13 cellular contexts compared by ENCODE assay signal in the genomic region with DNA sequence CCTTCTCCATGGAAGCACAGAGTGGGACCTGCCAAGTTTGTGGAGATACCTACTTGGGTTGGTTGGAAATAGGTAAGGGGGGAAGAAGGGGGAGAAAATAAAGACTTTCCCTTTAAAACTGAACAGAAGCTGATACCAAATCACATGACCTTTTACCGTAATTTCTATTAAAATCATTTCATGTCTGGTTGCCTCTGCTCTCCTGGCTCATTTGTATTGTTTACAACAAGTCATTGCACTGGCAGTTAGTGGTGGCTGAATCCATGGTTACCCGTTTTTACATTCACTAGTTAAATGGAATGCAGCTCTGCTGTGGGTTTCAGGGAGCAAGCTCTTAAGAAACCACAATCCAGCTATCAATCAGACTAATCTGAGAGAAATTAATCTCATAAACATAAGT.
A peak's percentile ranks its signal among the peaks of the same experiment; 100 is the strongest.
DNase-seq lines count a peak whose midpoint lies in the region; ATAC-seq, FAIRE-seq and TF ChIP-seq lines count a peak whose summit lies in the region.
"Had no signal": no experiment of that assay in that cellular context is flagged by ENCODE, and none has a peak within 500 bp of the region (broad histone marks: within the 10 kb centered on the region; RNA-seq: fewer than 3 reads in every experiment).

No MANE protein-coding gene starts in this region.

- H3K27me3 Mint-ChIP-seq in MCF 10A (ENCODE audit: insufficient read depth, unreplicated experiment): peaks cover 10% of the 10 kb centered on the region
- no peaks in the 10 kb centered on the region for H3K27me3 Mint-ChIP-seq in CD4-positive, alpha-beta T cell

- no peaks in the 10 kb centered on the region for H3K36me3 Mint-ChIP-seq in MCF 10A (ENCODE audit: insufficient read depth, unreplicated experiment)
- H3K36me3 Mint-ChIP-seq in CD4-positive, alpha-beta T cell (ENCODE audit: low read depth): no peaks in the 10 kb centered on the region

- CTCF ChIA-PET in MCF 10A (lab: Yijun Ruan, JAX): interaction anchor here (0.5 to 1.2 kb wide), 2 partner anchors 10 to 1098 kb away, joined by 3 to 4 read pairs; no protein-coding TSS in a partner anchor
- CTCF ChIA-PET in K562 (lab: Yijun Ruan, JAX; ENCODE audit: low intra/inter-chr PET ratio): no interaction called here
- CTCF ChIA-PET in CD4-positive, alpha-beta T cell (lab: Charles Lee): interaction anchor here (0.5 kb wide), 1 partner anchor 93 kb away, joined by 4 read pairs; no protein-coding TSS in a partner anchor

- POLR2A ChIA-PET in MCF 10A (lab: Yijun Ruan, JAX) (interaction anchor here (1.0 kb wide), 1 partner anchor 9 kb away, joined by 3 read pairs; no protein-coding TSS in a partner anchor), K562 (lab: Yijun Ruan, JAX) (no interaction called here)
- POLR2A ChIA-PET in CD4-positive, alpha-beta T cell (lab: Charles Lee): no interaction called here

- intact Hi-C loops in breast epithelium (cut with DNase I; ENCODE audit: low total_unique reads): no loop called here
- intact Hi-C loops in MCF 10A (cut with micrococcal nuclease): no loop called here
- intact Hi-C loops in K562 (cut with micrococcal nuclease): no loop called here
- intact Hi-C loops in CD4-positive, alpha-beta T cell (cut with DNase I, micrococcal nuclease): no loop called here

- in situ Hi-C loops in K562 (cut with MboI): no loop called here

- no peak overlapping the region for H3K27ac Mint-ChIP-seq in MCF 10A (ENCODE audit: low read depth, unreplicated experiment)
- H3K27ac Mint-ChIP-seq in CD4-positive, alpha-beta T cell: no peak overlapping the region

- no peaks in the 10 kb centered on the region for H3K4me1 Mint-ChIP-seq in MCF 10A (ENCODE audit: insufficient read depth, unreplicated experiment)
- no peaks in the 10 kb centered on the region for H3K4me1 Mint-ChIP-seq in CD4-positive, alpha-beta T cell (ENCODE audit: low read depth)

- no peaks in the 10 kb centered on the region for H3K9me1 ChIP-seq in K562 (ENCODE audit: control insufficient read depth, insufficient read depth, low read length)

- 0% methylated on average over 2 of the region's 2 CpGs for WGBS in K562 (ENCODE audit: insufficient coverage, low coverage, missing lambda C conversion rate)
- WGBS in suprapubic skin: 18% methylated on average over 2 of the region's 2 CpGs

- no peaks in the 10 kb centered on the region for H3K9me3 Mint-ChIP-seq in MCF 10A (ENCODE audit: unreplicated experiment)
- no peaks in the 10 kb centered on the region for H3K9me3 Mint-ChIP-seq in CD4-positive, alpha-beta T cell

- no peak overlapping the region for H2AFZ ChIP-seq in K562 (ENCODE audit: low read depth, low read length)

- ATAC-seq in K562: no peak
- no peak for ATAC-seq in HG02588 (IDR thresholded peaks at IDR 0.05; ENCODE audit: unreplicated experiment)
- no peak for ATAC-seq in CD4-positive, alpha-beta T cell (ENCODE audit: poor library complexity)
- no peak for ATAC-seq in HG02870 (IDR thresholded peaks at IDR 0.05; ENCODE audit: unreplicated experiment)

- H3K27me3 ChIP-seq in breast epithelium (no peaks in the 10 kb centered on the region), K562 (ENCODE audit: control insufficient read depth in 2 of 2, insufficient read depth in 2 of 2, low read length in 2 of 2) (no peaks in the 10 kb centered on the region), suprapubic skin (no peaks in the 10 kb centered on the region)
- H3K27me3 ChIP-seq in CD4-positive, alpha-beta T cell (ENCODE audit: control insufficient read depth, insufficient read depth, low read length): no peaks in the 10 kb centered on the region

- DNase-seq in breast epithelium (ENCODE audit: low spot score in 2 of 2) (peak in 1 of 2 donors; percentile 20), MCF 10A (ENCODE audit: unreplicated experiment) (no peak), K562 (ENCODE audit: extremely low read depth in 1 of 4, low spot score in 3 of 4) (no peak), kidney glomerular epithelial cell (lab: John Stamatoyannopoulos, UW) (peak; percentile 76), suprapubic skin (ENCODE audit: low spot score in 2 of 2) (no peak)
- no peak for DNase-seq in CD4-positive, alpha-beta T cell
- DNase-seq: activated CD4-positive, alpha-beta T cell treated with anti-CD3 and anti-CD28 coated beads for 4 hours; NCI-H774; stimulated activated CD4-positive, alpha-beta T cell treated with anti-CD3 and anti-CD28 coated beads, Interleukin-15, amount 100 ng/mL, for 24 hours had no signal

- BruUV-seq in MCF 10A (replicated peaks; lab: Mats Ljungman, UMichigan) (no TSS peak), K562 (replicated peaks; lab: Mats Ljungman, UMichigan) (no TSS peak)

- H3K9me3 ChIP-seq in breast epithelium (no peaks in the 10 kb centered on the region), K562 (replicated peaks; ENCODE audit: control insufficient read depth, insufficient read depth, low read depth, low read length) (0 out of 2 replicates have a peak, but pooled peaks cover 1% of the 10 kb centered on the region), suprapubic skin (no peaks in the 10 kb centered on the region)
- no peaks in the 10 kb centered on the region for H3K9me3 ChIP-seq in CD4-positive, alpha-beta T cell (ENCODE audit: control insufficient read depth, low read length)

- no peaks in the 10 kb centered on the region for H3K36me3 ChIP-seq in breast epithelium
- H3K36me3 ChIP-seq in K562 (ENCODE audit: control insufficient read depth, insufficient read depth, low read length): no peaks in the 10 kb centered on the region
- H3K36me3 ChIP-seq in suprapubic skin: no peaks in the 10 kb centered on the region

- H3K4me1 ChIP-seq in breast epithelium: no peaks in the 10 kb centered on the region
- no peaks in the 10 kb centered on the region for H3K4me1 ChIP-seq in K562 (replicated peaks in 1 of 2; ENCODE audit: control insufficient read depth in 2 of 2, insufficient read depth in 2 of 2, low read length in 2 of 2)
- H3K4me1 ChIP-seq in suprapubic skin: no peaks in the 10 kb centered on the region

- TF ChIP-seq EP300 in K562 (IDR thresholded peaks at IDR 0.05; ENCODE audit: low read length) (no peak), suprapubic skin (IDR thresholded peaks at IDR 0.05) (no peak)

- no peaks in the 10 kb centered on the region for H4K20me1 ChIP-seq in K562 (replicated peaks; ENCODE audit: control insufficient read depth, insufficient read depth, low read length)

- no peak overlapping the region for H3K4me3 Mint-ChIP-seq in MCF 10A (ENCODE audit: unreplicated experiment)
- H3K4me3 Mint-ChIP-seq in CD4-positive, alpha-beta T cell: no peak overlapping the region

- TF ChIP-seq POLR2A in breast epithelium (IDR thresholded peaks at IDR 0.05) (no peak), K562 (conservative IDR thresholded peaks at IDR 0.05) (no peak), suprapubic skin (IDR thresholded peaks at IDR 0.05) (no peak)

- H3K9ac ChIP-seq in K562 (ENCODE audit: insufficient read depth in 1 of 2, low read depth in 2 of 2, low read length in 2 of 2): no peak overlapping the region

- TF ChIP-seq RAD21 in K562 (CRISPR knock-in tag; conservative IDR thresholded peaks at IDR 0.05 in 1 of 2, IDR thresholded peaks at IDR 0.05 in 1 of 2): no peak

- H3K79me2 ChIP-seq in K562 (ENCODE audit: control insufficient read depth, insufficient read depth, low read length): no peaks in the 10 kb centered on the region

- H3K4me2 ChIP-seq in K562 (ENCODE audit: insufficient read depth, low read length): no peak overlapping the region

- peak overlapping the region in 2 of 3 donors; percentile 17 to 33 for H3K4me3 ChIP-seq in breast epithelium
- H3K4me3 ChIP-seq in K562: no peak overlapping the region
- peak overlapping the region; percentile 19 for H3K4me3 ChIP-seq in suprapubic skin

- TF ChIP-seq CTCF in breast epithelium (IDR thresholded peaks at IDR 0.05) (no peak), MCF 10A (IDR thresholded peaks at IDR 0.05; ENCODE audit: unreplicated experiment) (no peak), K562 (IDR thresholded peaks at IDR 0.05 in 2 of 3, conservative IDR thresholded peaks at IDR 0.05 in 1 of 3; ENCODE audit: insufficient read depth in 2 of 3, low read depth in 1 of 3, low read length in 3 of 3) (no peak), suprapubic skin (IDR thresholded peaks at IDR 0.05) (no peak)
- TF ChIP-seq CTCF in CD4-positive, alpha-beta T cell (IDR thresholded peaks at IDR 0.05): no peak

- no peak for FAIRE-seq in K562 (lab: Jason Lieb, UNC)
- FAIRE-seq: bronchial epithelial cell, GM18507 had no signal

- peak overlapping the region; percentile 60 to 69 for H3K27ac ChIP-seq in breast epithelium
- H3K27ac ChIP-seq in K562 (ENCODE audit: extremely low read depth, low read depth, low read length): no peak overlapping the region
- H3K27ac ChIP-seq in suprapubic skin: peak overlapping the region; percentile 74
- H3K27ac ChIP-seq in CD4-positive, alpha-beta T cell (ENCODE audit: low read depth, low read length): no peak overlapping the region

TF ChIP-seq in K562, 482 proteins besides CTCF, POLR2A, EP300 and RAD21:
- no peak for TF ChIP-seq RCOR1 (IDR thresholded peaks at IDR 0.05; ENCODE audit: borderline replicate concordance in 1 of 2, low read depth in 2 of 2, low read length in 2 of 2)
- TF ChIP-seq, protein P1, sequence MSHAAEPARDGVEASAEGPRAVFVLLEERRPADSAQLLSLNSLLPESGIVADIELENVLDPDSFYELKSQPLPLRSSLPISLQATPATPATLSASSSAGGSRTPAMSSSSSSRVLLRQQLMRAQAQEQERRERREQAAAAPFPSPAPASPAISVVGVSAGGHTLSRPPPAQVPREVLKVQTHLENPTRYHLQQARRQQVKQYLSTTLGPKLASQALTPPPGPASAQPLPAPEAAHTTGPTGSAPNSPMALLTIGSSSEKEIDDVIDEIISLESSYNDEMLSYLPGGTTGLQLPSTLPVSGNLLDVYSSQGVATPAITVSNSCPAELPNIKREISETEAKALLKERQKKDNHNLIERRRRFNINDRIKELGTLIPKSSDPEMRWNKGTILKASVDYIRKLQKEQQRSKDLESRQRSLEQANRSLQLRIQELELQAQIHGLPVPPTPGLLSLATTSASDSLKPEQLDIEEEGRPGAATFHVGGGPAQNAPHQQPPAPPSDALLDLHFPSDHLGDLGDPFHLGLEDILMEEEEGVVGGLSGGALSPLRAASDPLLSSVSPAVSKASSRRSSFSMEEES (CRISPR knock-in tag; IDR thresholded peaks at IDR 0.05): peak; percentile 7; the same call in 1 of the 2 replicates

Comparison
In these comparisons a context has a peak if more than half of its experiments do, and no peak if none do; other contexts are left out.
1. H3K27ac ChIP-seq: peak in breast epithelium (2 of 2) and suprapubic skin (single experiment); none in K562 (single experiment) and CD4-positive, alpha-beta T cell (single experiment).